In genomic region chr9:108156270-108156998, GRCh38 we compare ENCODE assay signal across 13 cellular contexts.
DNase-seq lines count a peak whose midpoint lies in the region.
"Had no signal": no experiment of that assay in that cellular context is flagged by ENCODE, and none has a peak within 500 bp of the region (broad histone marks: within the 10 kb centered on the region; RNA-seq: fewer than 3 reads in every experiment).

No MANE protein-coding gene starts in this region.

- H3K27ac ChIP-seq in SJCRH30: no peak overlapping the region
- H3K27ac ChIP-seq: body of pancreas, SK-N-MC had no signal

- H3K27me3 ChIP-seq in SJCRH30: no peaks in the 10 kb centered on the region
- H3K27me3 ChIP-seq: body of pancreas had no signal

- no peaks in the 10 kb centered on the region for H3K9me3 ChIP-seq in SJCRH30 (replicated peaks)
- H3K9me3 ChIP-seq: body of pancreas had no signal

- H3K4me3 ChIP-seq in SJCRH30: no peak overlapping the region
- H3K4me3 ChIP-seq: body of pancreas, SK-N-MC, skin epidermis had no signal

- DNase-seq in AG20443 (ENCODE audit: low spot score) (peak; percentile 22), HuH-7.5 (ENCODE audit: low spot score) (peak; percentile 19), SKM-1 treated with dmso at 0.1 percent for 144 hours (lab: John Stamatoyannopoulos, UW; ENCODE audit: unreplicated experiment) (peak; percentile 40), kidney tubule cell (ENCODE audit: low spot score) (peak; percentile 8), SJCRH30 (no peak), dermis blood vessel endothelial cell (no peak), NCI-H510A (lab: John Stamatoyannopoulos, UW) (no peak), nucleus accumbens (lab: John Stamatoyannopoulos, UW) (no peak)
- DNase-seq: AML-193; body of pancreas; naive thymus-derived CD8-positive, alpha-beta T cell had no signal

- H3K36me3 ChIP-seq in SJCRH30: no peaks in the 10 kb centered on the region

- no peaks in the 10 kb centered on the region for H3K4me1 ChIP-seq in SJCRH30

Comparison
In these comparisons a context has a peak if more than half of its experiments do, and no peak if none do; other contexts are left out.
1. DNase-seq: peak in AG20443 (single experiment), HuH-7.5 (single experiment), SKM-1 treated with dmso at 0.1 percent for 144 hours (single experiment) and kidney tubule cell (single experiment); none in SJCRH30 (0 of 2), dermis blood vessel endothelial cell (single experiment), NCI-H510A (single experiment) and nucleus accumbens (0 of 56).